ENCODE assay signal across 19 cellular contexts in genomic region chr12:96326628-96327227, GRCh38.
DNase-seq lines count a peak whose midpoint lies in the region; ATAC-seq, FAIRE-seq and TF ChIP-seq lines count a peak whose summit lies in the region.
"Had no signal": no experiment of that assay in that cellular context is flagged by ENCODE, and none has a peak within 500 bp of the region (broad histone marks: within the 10 kb centered on the region; RNA-seq: fewer than 3 reads in every experiment).

No MANE protein-coding gene starts in this region.

- FAIRE-seq in bronchial epithelial cell (lab: Jason Lieb, UNC): no peak

- no peak overlapping the region for H2AFZ ChIP-seq in OCI-LY1 (ENCODE audit: low read length)

- peaks cover 0 to 1% of the 10 kb centered on the region in 2 donors for H3K9me3 Mint-ChIP-seq in activated T-cell treated with anti-CD3 and anti-CD28 coated beads, Interleukin-2, amount 50 U/mL, for 72 hours
- H3K9me3 Mint-ChIP-seq in stimulated activated effector memory CD8-positive, alpha-beta T cell treated with anti-CD3 and anti-CD28 coated beads, Interleukin-12 subunit alpha, Interleukin-12 subunit beta, amount 100 ng/mL, for 72 hours: no peaks in the 10 kb centered on the region

- H3K9me2 ChIP-seq in OCI-LY1 (ENCODE audit: low read depth, low read length): no peaks in the 10 kb centered on the region

- peaks cover 15 to 27% of the 10 kb centered on the region in 2 donors for H3K36me3 Mint-ChIP-seq in activated T-cell treated with anti-CD3 and anti-CD28 coated beads, Interleukin-2, amount 50 U/mL, for 72 hours (ENCODE audit: insufficient read depth in 2 of 2)
- peaks cover 33% of the 10 kb centered on the region for H3K36me3 Mint-ChIP-seq in stimulated activated effector memory CD8-positive, alpha-beta T cell treated with anti-CD3 and anti-CD28 coated beads, Interleukin-12 subunit alpha, Interleukin-12 subunit beta, amount 100 ng/mL, for 72 hours

- H3F3A ChIP-seq in OCI-LY1 (ENCODE audit: insufficient read depth, low read length): peaks cover 5% of the 10 kb centered on the region; the same call in 1 of the 2 replicates

- no peak for DNase-seq in activated T-cell treated with anti-CD3 and anti-CD28 coated beads, Interleukin-2, amount 50 U/mL, for 72 hours
- DNase-seq in activated T-cell treated with anti-CD3 and anti-CD28 coated beads for 4 hours (no peak), bronchial epithelial cell (ENCODE audit: low read depth) (peak; percentile 20), HUDEP-2 (lab: John Stamatoyannopoulos, UW; ENCODE audit: unreplicated experiment in 76 of 76) (no peak), hypothalamus (lab: John Stamatoyannopoulos, UW) (no peak)
- no peak for DNase-seq in stimulated activated effector memory CD8-positive, alpha-beta T cell treated with anti-CD3 and anti-CD28 coated beads, Interleukin-12 subunit alpha, Interleukin-12 subunit beta, amount 100 ng/mL, for 72 hours (ENCODE audit: low spot score in 2 of 2)
- DNase-seq: dermis blood vessel endothelial cell, H9, left ventricle myocardium inferior, OCI-M1, right lobe of liver, SHP77 had no signal

- peak overlapping the region; percentile 86 for H3K27ac ChIP-seq in OCI-LY1 (ENCODE audit: low read depth, low read length, poor library complexity, severe bottlenecking)
- H3K27ac ChIP-seq: breast epithelium, C4-2B, gastroesophageal sphincter, left ventricle myocardium inferior, right lobe of liver had no signal

- H3K27me3 Mint-ChIP-seq in activated T-cell treated with anti-CD3 and anti-CD28 coated beads, Interleukin-2, amount 50 U/mL, for 72 hours (ENCODE audit: low read depth): no peaks in the 10 kb centered on the region

- H3K36me3 ChIP-seq in OCI-LY1 (ENCODE audit: insufficient read depth, low read length) (peaks cover 30% of the 10 kb centered on the region), bronchial epithelial cell (ENCODE audit: control insufficient read depth, insufficient read depth, low read length) (peaks cover 5% of the 10 kb centered on the region)
- H3K36me3 ChIP-seq: breast epithelium had no signal

- H3K27ac Mint-ChIP-seq in activated T-cell treated with anti-CD3 and anti-CD28 coated beads, Interleukin-2, amount 50 U/mL, for 72 hours: peak overlapping the region; percentile 56
- peak overlapping the region; percentile 27 for H3K27ac Mint-ChIP-seq in stimulated activated effector memory CD8-positive, alpha-beta T cell treated with anti-CD3 and anti-CD28 coated beads, Interleukin-12 subunit alpha, Interleukin-12 subunit beta, amount 100 ng/mL, for 72 hours
- H3K27ac Mint-ChIP-seq: H9; T-helper 1 cell treated with Interleukin-12 subunit alpha and Interleukin-12 subunit beta and Interleukin-4 antibody, amounts not matched to agents 30 μg/mL and 1 μg/mL, for 36 hours; WTC11 had no signal

- ATAC-seq in activated T-cell treated with anti-CD3 and anti-CD28 coated beads, Interleukin-2, amount 50 U/mL, for 72 hours (replicated peaks in 1 of 2): peak; percentile 50 to 57
- ATAC-seq in stimulated activated effector memory CD8-positive, alpha-beta T cell treated with anti-CD3 and anti-CD28 coated beads, Interleukin-12 subunit alpha, Interleukin-12 subunit beta, amount 100 ng/mL, for 72 hours: no peak
- no peak for ATAC-seq in GM21423 (IDR thresholded peaks at IDR 0.05; ENCODE audit: unreplicated experiment)
- ATAC-seq: gastroesophageal sphincter, right lobe of liver, WTC11 had no signal

- H3K4me3 Mint-ChIP-seq in activated T-cell treated with anti-CD3 and anti-CD28 coated beads, Interleukin-2, amount 50 U/mL, for 72 hours: peak overlapping the region; percentile 42 to 51
- no peak overlapping the region for H3K4me3 Mint-ChIP-seq in stimulated activated effector memory CD8-positive, alpha-beta T cell treated with anti-CD3 and anti-CD28 coated beads, Interleukin-12 subunit alpha, Interleukin-12 subunit beta, amount 100 ng/mL, for 72 hours
- H3K4me3 Mint-ChIP-seq: H9; T-helper 1 cell treated with Interleukin-12 subunit alpha and Interleukin-12 subunit beta and Interleukin-4 antibody, amounts not matched to agents 30 μg/mL and 1 μg/mL, for 36 hours; WTC11 had no signal

- H3K4me1 Mint-ChIP-seq in activated T-cell treated with anti-CD3 and anti-CD28 coated beads, Interleukin-2, amount 50 U/mL, for 72 hours (ENCODE audit: low read depth): peaks cover 59% of the 10 kb centered on the region
- peaks cover 51% of the 10 kb centered on the region for H3K4me1 Mint-ChIP-seq in stimulated activated effector memory CD8-positive, alpha-beta T cell treated with anti-CD3 and anti-CD28 coated beads, Interleukin-12 subunit alpha, Interleukin-12 subunit beta, amount 100 ng/mL, for 72 hours

- H3K79me2 ChIP-seq in OCI-LY1 (ENCODE audit: insufficient read depth, low read length): peaks cover 4% of the 10 kb centered on the region

- H3K4me1 ChIP-seq in OCI-LY1 (ENCODE audit: insufficient read depth, low read length, severe bottlenecking): peaks cover 37% of the 10 kb centered on the region
- H3K4me1 ChIP-seq: right lobe of liver had no signal

- peak overlapping the region; percentile 35 for H3K9ac ChIP-seq in OCI-LY1 (ENCODE audit: low read length)

- no peaks in the 10 kb centered on the region for H3K9me3 ChIP-seq in OCI-LY1 (ENCODE audit: low read length)
- H3K9me3 ChIP-seq: breast epithelium, gastroesophageal sphincter, left ventricle myocardium inferior, right lobe of liver had no signal

- H3K4me3 ChIP-seq in OCI-LY1 (ENCODE audit: low read depth, low read length, poor library complexity, severe bottlenecking) (peak overlapping the region; percentile 13), bronchial epithelial cell (ENCODE audit: low read depth, low read length) (no peak overlapping the region)
- H3K4me3 ChIP-seq: breast epithelium, gastroesophageal sphincter, left ventricle myocardium inferior, right lobe of liver had no signal

- no peaks in the 10 kb centered on the region for H4K20me1 ChIP-seq in OCI-LY1 (ENCODE audit: insufficient read depth, low read length)

- TF ChIP-seq CTCF in OCI-LY1 (IDR thresholded peaks at IDR 0.05; ENCODE audit: low read length) (no peak), bronchial epithelial cell (IDR thresholded peaks at IDR 0.05; ENCODE audit: insufficient read depth, low read length, severe bottlenecking) (no peak)

- H3K27me3 ChIP-seq in OCI-LY1 (ENCODE audit: insufficient read depth, low read length): no peaks in the 10 kb centered on the region
- H3K27me3 ChIP-seq in bronchial epithelial cell (ENCODE audit: control insufficient read depth, insufficient read depth, low read length): no peaks in the 10 kb centered on the region
- H3K27me3 ChIP-seq: breast epithelium, gastroesophageal sphincter, right lobe of liver had no signal

- H3K4me2 ChIP-seq in OCI-LY1 (ENCODE audit: low read length): peak overlapping the region; percentile 54

Comparison
In these comparisons a context has a peak if more than half of its experiments do, and no peak if none do; other contexts are left out.
1. ATAC-seq: peak in activated T-cell treated with anti-CD3 and anti-CD28 coated beads, Interleukin-2, amount 50 U/mL, for 72 hours (2 of 2); none in stimulated activated effector memory CD8-positive, alpha-beta T cell treated with anti-CD3 and anti-CD28 coated beads, Interleukin-12 subunit alpha, Interleukin-12 subunit beta, amount 100 ng/mL, for 72 hours (single experiment) and GM21423 (single experiment).